8 cellular contexts compared by ENCODE assay signal in genomic region chrX:23742174-23742692, GRCh38. TPM values are rescaled to one million over a fixed set of nuclear protein-coding genes. Genes with fewer than 3 reads are reported as not detected.
DNase-seq lines count a peak whose midpoint lies in the region; ATAC-seq, FAIRE-seq and TF ChIP-seq lines count a peak whose summit lies in the region.

No MANE protein-coding gene starts in this region.

- H3K4me1 ChIP-seq in ascending aorta: no peaks in the 10 kb centered on the region
- no peaks in the 10 kb centered on the region for H3K4me1 ChIP-seq in right cardiac atrium (ENCODE audit: control insufficient read depth, insufficient read depth, low read length)

- WGBS in right cardiac atrium: under 1% methylated on average over 6 of the region's 6 CpGs

- TF ChIP-seq CTCF in AG10803 (conservative IDR thresholded peaks at IDR 0.05; ENCODE audit: low read length): no peak
- TF ChIP-seq CTCF in ascending aorta (IDR thresholded peaks at IDR 0.05): no peak

- peak; percentile 63 to 74 for ATAC-seq in right cardiac atrium

- DNase-seq in AG10803 (ENCODE audit: low read depth) (peak; percentile 80), GM19239 (ENCODE audit: insufficient read length, low spot score) (no peak), NCI-H69 (lab: John Stamatoyannopoulos, UW) (peak; percentile 86), ascending aorta (ENCODE audit: low spot score in 2 of 2) (peak in 1 of 2 donors; percentile 70), right cardiac atrium (peak; percentile 28 to 51 (median 50)), retina (peak; percentile 49), putamen (ENCODE audit: low spot score) (no peak), NCI-H128 (lab: John Stamatoyannopoulos, UW; ENCODE audit: unreplicated experiment) (no peak)

- H3K27ac ChIP-seq in ascending aorta: peak overlapping the region; percentile 93 to 98
- H3K27ac ChIP-seq in right cardiac atrium (ENCODE audit: low read length): peak overlapping the region; percentile 98

- H3K36me3 ChIP-seq in ascending aorta: no peaks in the 10 kb centered on the region

- H3K27me3 ChIP-seq in ascending aorta (no peaks in the 10 kb centered on the region), right cardiac atrium (ENCODE audit: control insufficient read depth, insufficient read depth) (no peaks in the 10 kb centered on the region)

- intact Hi-C loops in ascending aorta (cut with DNase I): loop anchor here (5.0 to 10.0 kb wide), 3 partner anchors 60 to 283 kb away; partner anchors contain the start of genes KLHL15 and PRDX4
- intact Hi-C loops in right cardiac atrium (cut with DNase I): loop anchor here in 1 of 4 donors (10.0 kb wide), 1 partner anchor 163 kb away; the partner anchor contains the start of genes APOO and CXorf58

- H3K9me3 ChIP-seq in ascending aorta (no peaks in the 10 kb centered on the region), right cardiac atrium (ENCODE audit: control insufficient read depth, low read length) (no peaks in the 10 kb centered on the region)

- H3K4me3 ChIP-seq in AG10803 (ENCODE audit: low read length) (peak overlapping the region; percentile 75), ascending aorta (peak overlapping the region; percentile 71 to 79), right cardiac atrium (ENCODE audit: low read length) (peak overlapping the region; percentile 79)

- peak; percentile 65 for FAIRE-seq in GM19239 (lab: Jason Lieb, UNC)

RNA-seq across cellular contexts. Expression of gene ACOT9, which starts 0.8 kb away (rescaled TPM):
- total RNA-seq in ascending aorta (6.6 TPM), right cardiac atrium (10 to 100 TPM; 33.5 to 50.2 (median 38.3) TPM)
- 42.3 TPM for polyA plus RNA-seq in right cardiac atrium

RNA-seq across cellular contexts. Expression of gene SAT1, which starts 40.7 kb away (rescaled TPM):
- 349 TPM for total RNA-seq in ascending aorta
- 100 to 1,000 TPM; 275 to 486 (median 317) TPM for total RNA-seq in right cardiac atrium
- polyA plus RNA-seq in right cardiac atrium: 523 TPM

Comparison
In these comparisons a context has a peak if more than half of its experiments do, and no peak if none do; other contexts are left out.
1. DNase-seq: peak in AG10803 (single experiment), NCI-H69 (single experiment), right cardiac atrium (3 of 3) and retina (single experiment); none in GM19239 (single experiment), putamen (single experiment) and NCI-H128 (single experiment).
2. Peak in every context shown above with its lines, with median percentiles within 50 percentile points of each other: H3K4me3 ChIP-seq.